ENCODE assay signal across 8 cellular contexts in the genomic region with DNA sequence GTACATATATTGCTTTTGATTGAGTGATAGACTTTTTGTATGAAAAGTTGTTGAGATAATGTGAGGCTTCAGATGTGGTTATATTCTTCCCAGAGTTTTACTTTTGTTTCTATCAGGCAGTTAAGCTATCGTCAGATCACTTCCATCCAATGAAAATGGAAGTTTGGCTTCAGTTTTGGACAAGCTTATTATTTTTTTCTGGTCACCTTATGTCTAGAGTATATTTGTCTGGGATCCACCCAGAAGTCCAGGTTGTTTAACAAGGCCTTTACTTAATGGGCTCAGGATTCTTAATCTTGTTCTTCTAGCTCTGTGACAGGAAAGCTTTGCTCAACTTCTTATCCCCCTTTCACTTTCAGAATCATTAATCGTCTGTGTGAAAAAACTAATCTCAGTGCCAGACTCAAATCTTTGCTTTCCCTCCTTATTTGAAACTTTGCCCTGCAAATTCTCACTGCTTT.
DNase-seq lines count a peak whose midpoint lies in the region; ATAC-seq and TF ChIP-seq lines count a peak whose summit lies in the region.

No MANE protein-coding gene starts in this region.

- peak; percentile 34 for ATAC-seq in Right ventricle myocardium superior (ENCODE audit: poor library complexity)
- no peak for ATAC-seq in Right ventricle myocardium inferior
- ATAC-seq in HG03354 (IDR thresholded peaks at IDR 0.05; ENCODE audit: poor library complexity, severe bottlenecking, unreplicated experiment): peak; percentile 80
- ATAC-seq in central memory CD8-positive, alpha-beta T cell (replicated peaks; ENCODE audit: extremely low read depth, poor library complexity, severe bottlenecking): peak; percentile 87
- ATAC-seq in naive B cell (ENCODE audit: low read depth in 2 of 2): peak; percentile 49 to 56

- peaks cover 9% of the 10 kb centered on the region for H3K36me3 ChIP-seq in WERI-Rb-1

- no peaks in the 10 kb centered on the region for H3K9me3 Mint-ChIP-seq in central memory CD8-positive, alpha-beta T cell
- H3K9me3 Mint-ChIP-seq in naive B cell: no peaks in the 10 kb centered on the region

- H3K27ac ChIP-seq in WERI-Rb-1: no peak overlapping the region

- peak overlapping the region; percentile 97 for H3K27ac Mint-ChIP-seq in central memory CD8-positive, alpha-beta T cell (ENCODE audit: low read depth)
- H3K27ac Mint-ChIP-seq in naive B cell: peak overlapping the region; percentile 40 to 85 (median 80)

- peaks cover 21% of the 10 kb centered on the region for H3K4me1 Mint-ChIP-seq in central memory CD8-positive, alpha-beta T cell
- H3K4me1 Mint-ChIP-seq in naive B cell: peaks cover 16 to 22% (median 17%) of the 10 kb centered on the region in 3 donors

- no peaks in the 10 kb centered on the region for H3K27me3 Mint-ChIP-seq in central memory CD8-positive, alpha-beta T cell
- H3K27me3 Mint-ChIP-seq in naive B cell: no peaks in the 10 kb centered on the region

- peaks cover 9% of the 10 kb centered on the region for H3K36me3 Mint-ChIP-seq in central memory CD8-positive, alpha-beta T cell (ENCODE audit: insufficient read depth)
- H3K36me3 Mint-ChIP-seq in naive B cell: peaks cover 0 to 27% of the 10 kb centered on the region in 2 donors

- no peak overlapping the region for H3K4me3 ChIP-seq in WERI-Rb-1 (ENCODE audit: low read depth, low read length)

- no peaks in the 10 kb centered on the region for H3K9me3 ChIP-seq in WERI-Rb-1 (ENCODE audit: severe bottlenecking)

- TF ChIP-seq CTCF in WERI-Rb-1 (IDR thresholded peaks at IDR 0.05; ENCODE audit: low read depth, low read length): no peak

- intact Hi-C loops in Right ventricle myocardium superior (cut with DNase I): no loop called here
- intact Hi-C loops in Right ventricle myocardium inferior (cut with DNase I): no loop called here

- H3K4me3 Mint-ChIP-seq in central memory CD8-positive, alpha-beta T cell: peak overlapping the region; percentile 77
- H3K4me3 Mint-ChIP-seq in naive B cell: peak overlapping the region; percentile 45 to 81 (median 68)

- no peak for DNase-seq in Right ventricle myocardium superior
- no peak for DNase-seq in Right ventricle myocardium inferior (ENCODE audit: missing footprints)
- no peak for DNase-seq in central memory CD8-positive, alpha-beta T cell (ENCODE audit: low spot score in 2 of 2)
- peak; percentile 1 for DNase-seq in naive B cell
- DNase-seq in WERI-Rb-1: no peak
- no peak for DNase-seq in DMS53 (lab: John Stamatoyannopoulos, UW)
- DNase-seq in NCI-H128 (lab: John Stamatoyannopoulos, UW; ENCODE audit: unreplicated experiment): no peak

- H3K27me3 ChIP-seq in WERI-Rb-1 (ENCODE audit: insufficient read depth, low read depth, severe bottlenecking): no peaks in the 10 kb centered on the region
